Comparison of ENCODE assay signal across 8 cellular contexts in genomic region chr22:50326225-50326958, GRCh38. TPM values are rescaled to one million over a fixed set of nuclear protein-coding genes. Genes with fewer than 3 reads are reported as not detected.
A peak's percentile ranks its signal among the peaks of the same experiment; 100 is the strongest.
DNase-seq lines count a peak whose midpoint lies in the region; ATAC-seq and TF ChIP-seq lines count a peak whose summit lies in the region.

No MANE protein-coding gene starts in this region.

- POLR2A ChIA-PET in naive thymus-derived CD8-positive, alpha-beta T cell (lab: Charles Lee), result interaction anchor here (0.6 to 4.0 kb wide), 10 partner anchors 12 to 293 kb away, joined by 3 to 15 read pairs (median 4); partner anchors contain the start of genes HDAC10 and LMF2

- peak overlapping the region; percentile 93 for H3K27ac ChIP-seq in C4-2B

- peaks cover 7 to 14% (median 12%) of the 10 kb centered on the region in 4 donors for H3K4me1 Mint-ChIP-seq in naive thymus-derived CD8-positive, alpha-beta T cell

- H3K4me3 ChIP-seq in choroid plexus epithelial cell (ENCODE audit: low read depth, low read length), result peak overlapping the region; percentile 68

- H3K27me3 Mint-ChIP-seq in naive thymus-derived CD8-positive, alpha-beta T cell, result peaks cover 0 to 3% (median 0%) of the 10 kb centered on the region in 5 donors

- DNase-seq in choroid plexus epithelial cell (ENCODE audit: low read depth) (no peak), NCI-H82 (lab: John Stamatoyannopoulos, UW) (no peak), SHP77 (lab: John Stamatoyannopoulos, UW) (no peak), NCI-H146 treated with DMSO at 0.1 percent for 48 hours (lab: John Stamatoyannopoulos, UW; ENCODE audit: unreplicated experiment) (no peak)
- no peak for DNase-seq in naive thymus-derived CD8-positive, alpha-beta T cell
- DNase-seq in activated CD8-positive, alpha-beta memory T cell treated with anti-CD3 and anti-CD28 coated beads, Interleukin-2, amount 50 U/mL, for 48 hours, result no peak

- peaks cover 0 to 1% (median 0%) of the 10 kb centered on the region in 3 donors for H3K36me3 Mint-ChIP-seq in naive thymus-derived CD8-positive, alpha-beta T cell

- peak overlapping the region; percentile 73 to 89 (median 81) for H3K4me3 Mint-ChIP-seq in naive thymus-derived CD8-positive, alpha-beta T cell

- H3K27ac Mint-ChIP-seq in naive thymus-derived CD8-positive, alpha-beta T cell, result peak overlapping the region in 7 of 10 donors; percentile 44 to 85 (median 75)

- no peak for TF ChIP-seq CTCF in C4-2B (conservative IDR thresholded peaks at IDR 0.05)
- TF ChIP-seq CTCF in choroid plexus epithelial cell (conservative IDR thresholded peaks at IDR 0.05; ENCODE audit: low read depth, low read length), result no peak

- ATAC-seq in HG03342 (IDR thresholded peaks at IDR 0.05; ENCODE audit: unreplicated experiment), result peak; percentile 11
- ATAC-seq in naive thymus-derived CD8-positive, alpha-beta T cell, result peak in 1 of 2 donors; percentile 14

- H3K9me3 Mint-ChIP-seq in naive thymus-derived CD8-positive, alpha-beta T cell, result no peaks in the 10 kb centered on the region

RNA-seq across cellular contexts. Expression of gene DENND6B, which starts 0.4 kb away (rescaled TPM):
- total RNA-seq in naive thymus-derived CD8-positive, alpha-beta T cell, result 1 to 10 TPM; 7.0 to 9.1 TPM
- polyA plus RNA-seq in naive thymus-derived CD8-positive, alpha-beta T cell, result 1 to 10 TPM in 2 of 3 donors, under 1 TPM in 1; 0.53 to 1.1 (median 1.0) TPM

RNA-seq across cellular contexts. Expression of gene PPP6R2, which starts 16.7 kb away (rescaled TPM):
- total RNA-seq in naive thymus-derived CD8-positive, alpha-beta T cell, result 100 to 1,000 TPM in 1 of 2 experiments, 10 to 100 TPM in 1; 93.3 to 104 TPM
- polyA plus RNA-seq in naive thymus-derived CD8-positive, alpha-beta T cell, result 10 to 100 TPM; 13.3 to 29.1 (median 17.0) TPM

RNA-seq across cellular contexts. Expression of gene PLXNB2, which starts 18.9 kb away (rescaled TPM):
- 10 to 100 TPM; 14.3 to 16.7 TPM for total RNA-seq in naive thymus-derived CD8-positive, alpha-beta T cell
- polyA plus RNA-seq in naive thymus-derived CD8-positive, alpha-beta T cell, result 1 to 10 TPM in 2 of 3 donors, under 1 TPM in 1; 0.72 to 4.1 (median 1.1) TPM

RNA-seq across cellular contexts. Expression of gene MAPK11, which starts 56.2 kb away (rescaled TPM):
- 1 to 10 TPM in 1 of 2 experiments, under 1 TPM in 1; 0.86 to 1.2 TPM for total RNA-seq in naive thymus-derived CD8-positive, alpha-beta T cell
- under 1 TPM; 0.13 to 0.24 (median 0.16) TPM for polyA plus RNA-seq in naive thymus-derived CD8-positive, alpha-beta T cell
